Comparison of ENCODE assay signal across 24 cellular contexts in the genomic region with DNA sequence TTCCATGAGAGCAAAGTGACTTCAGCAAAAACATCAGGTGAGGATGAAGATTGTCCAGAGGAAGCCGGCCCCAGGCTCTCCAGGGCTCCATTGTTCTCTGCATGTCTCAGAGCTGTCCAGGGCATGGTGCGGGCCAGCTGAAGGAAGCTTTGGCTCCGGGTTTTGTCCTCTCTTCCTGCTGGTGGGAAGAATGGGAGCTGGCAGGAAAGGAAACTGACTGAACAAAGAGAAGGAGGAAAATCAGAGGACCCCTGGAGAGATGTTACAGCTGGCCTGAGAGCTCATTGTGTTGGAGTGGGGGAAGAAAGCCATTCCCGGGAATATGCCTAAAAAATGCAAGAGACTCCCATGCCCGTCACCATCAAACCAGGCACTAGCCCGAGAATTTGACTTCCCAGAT. TPM values are rescaled to one million over a fixed set of nuclear protein-coding genes. Genes with fewer than 3 reads are reported as not detected.
DNase-seq lines count a peak whose midpoint lies in the region; ATAC-seq and TF ChIP-seq lines count a peak whose summit lies in the region.
"Had no signal": no experiment of that assay in that cellular context is flagged by ENCODE, and none has a peak within 500 bp of the region (broad histone marks: within the 10 kb centered on the region; RNA-seq: fewer than 3 reads in every experiment).

No MANE protein-coding gene starts in this region.

- H3K9ac ChIP-seq in HUES48 (ENCODE audit: low read depth, low read length) (no peak overlapping the region), neuronal stem cell (ENCODE audit: low read depth, low read length, poor library complexity) (no peak overlapping the region)
- H3K9ac ChIP-seq: GM23248 had no signal

- WGBS in neuronal stem cell (ENCODE audit: extremely low coverage in 2 of 2, insufficient read length in 2 of 2, insufficient replicate concordance in 1 of 2), 2 donors = no CpG with 5 or more reads among the region's 6 CpGs

- no peak overlapping the region for H3K14ac ChIP-seq in neuronal stem cell (ENCODE audit: low read length)

- H3K9me3 ChIP-seq in HUES48 (ENCODE audit: control insufficient read depth, insufficient read depth, low read length) (peaks cover 6% of the 10 kb centered on the region; the same call in 1 of the 2 replicates), neuronal stem cell (replicated peaks in 1 of 2; ENCODE audit: control insufficient read depth in 2 of 2, insufficient read depth in 1 of 2, low read depth in 1 of 2, low read length in 2 of 2) (peaks cover 4 to 7% of the 10 kb centered on the region in 2 donors), ascending aorta (no peaks in the 10 kb centered on the region)

- no peaks in the 10 kb centered on the region for H3K36me3 Mint-ChIP-seq in natural killer cell
- H3K36me3 Mint-ChIP-seq: CD4-positive, CD25-positive, alpha-beta regulatory T cell had no signal

- no peak overlapping the region for H3K27ac Mint-ChIP-seq in natural killer cell
- H3K27ac Mint-ChIP-seq: CD4-positive, CD25-positive, alpha-beta regulatory T cell had no signal

- H3K4me2 ChIP-seq in neuronal stem cell (ENCODE audit: insufficient read depth, low read length, poor library complexity, severe bottlenecking) = no peak overlapping the region

- H3K4me1 ChIP-seq in HUES48 (ENCODE audit: control insufficient read depth, insufficient read depth, low read length) (peaks cover 7% of the 10 kb centered on the region), neuronal stem cell (ENCODE audit: control insufficient read depth in 2 of 2, insufficient read depth in 1 of 2, low read depth in 1 of 2, low read length in 2 of 2) (peaks cover 4 to 9% of the 10 kb centered on the region in 2 donors), ascending aorta (no peaks in the 10 kb centered on the region)
- H3K4me1 ChIP-seq: SJSA1 had no signal

- no peak overlapping the region for H2AK5ac ChIP-seq in neuronal stem cell (ENCODE audit: low read depth, low read length)

- no peaks in the 10 kb centered on the region for H3K79me1 ChIP-seq in neuronal stem cell (ENCODE audit: low read depth, low read length)

- H3K4me3 ChIP-seq in HUES48 (ENCODE audit: low read depth, low read length) (no peak overlapping the region), neuronal stem cell (ENCODE audit: low read length in 2 of 2) (no peak overlapping the region), ascending aorta (no peak overlapping the region)
- H3K4me3 ChIP-seq: GM12878, GM23248, SJSA1 had no signal

- no peak overlapping the region for H4K91ac ChIP-seq in neuronal stem cell (ENCODE audit: low read depth, low read length, poor library complexity)

- peak overlapping the region; percentile 54 for H2AFZ ChIP-seq in neuronal stem cell (ENCODE audit: low read length)
- H2AFZ ChIP-seq: GM23248 had no signal

- H4K8ac ChIP-seq in neuronal stem cell (ENCODE audit: low read depth, low read length) = no peak overlapping the region

- H2BK5ac ChIP-seq in neuronal stem cell (ENCODE audit: low read length) = no peak overlapping the region

- peaks cover 7 to 16% of the 10 kb centered on the region in 2 donors for H3K27me3 Mint-ChIP-seq in natural killer cell (ENCODE audit: low read depth in 2 of 2)

- TF ChIP-seq CTCF in natural killer cell (IDR thresholded peaks at IDR 0.05) = no peak
- no peak for TF ChIP-seq CTCF in ascending aorta (IDR thresholded peaks at IDR 0.05)

- no peak overlapping the region for H3K18ac ChIP-seq in neuronal stem cell (ENCODE audit: low read length)

- H3K23ac ChIP-seq in neuronal stem cell (ENCODE audit: low read depth, low read length, poor library complexity) = no peak overlapping the region

- peak; percentile 73 for DNase-seq in dermis blood vessel endothelial cell
- DNase-seq in iPS DF 4.7 (ENCODE audit: extremely low read depth, low spot score) = peak; percentile 28
- no peak for DNase-seq in neuronal stem cell (ENCODE audit: low spot score)
- DNase-seq in natural killer cell = no peak
- DNase-seq in stimulated activated CD4-positive, alpha-beta T cell treated with anti-CD3 and anti-CD28 coated beads, Interleukin-4, amount 100 ng/mL, for 1 hour = no peak
- DNase-seq in ascending aorta (ENCODE audit: low spot score in 2 of 2) = no peak
- DNase-seq: CD4-positive, CD25-positive, alpha-beta regulatory T cell; DMS79; GM23248; Karpas-422; MV-4-11; NCI-H1105 treated with DMSO at 0.1 percent for 48 hours; NCI-H1694 treated with DMSO at 0.1 percent for 48 hours; NCI-H2081 treated with DMSO at 0.1 percent for 48 hours; NCI-H2171 treated with DMSO at 0.1 percent for 48 hours; NCI-H524 treated with DMSO at 0.1 percent for 48 hours had no signal

- no peak overlapping the region for H2BK120ac ChIP-seq in neuronal stem cell (ENCODE audit: low read depth, low read length)

- no peak overlapping the region for H2BK12ac ChIP-seq in neuronal stem cell (ENCODE audit: low read length)

- H3K36me3 ChIP-seq in HUES48 (ENCODE audit: control insufficient read depth, insufficient read depth, low read length) (no peaks in the 10 kb centered on the region), neuronal stem cell (replicated peaks in 1 of 2; ENCODE audit: control insufficient read depth in 2 of 2, insufficient read depth in 2 of 2, low read length in 2 of 2) (no peaks in the 10 kb centered on the region), ascending aorta (no peaks in the 10 kb centered on the region)
- H3K36me3 ChIP-seq: SJSA1 had no signal

- H2BK15ac ChIP-seq in neuronal stem cell (ENCODE audit: low read length) = no peak overlapping the region

- intact Hi-C loops in natural killer cell (cut with micrococcal nuclease) (no loop called here), ascending aorta (cut with DNase I) (no loop called here)

- H3K9me3 Mint-ChIP-seq in natural killer cell = no peaks in the 10 kb centered on the region

- no peak overlapping the region for H3K4ac ChIP-seq in neuronal stem cell (ENCODE audit: low read length)

- ATAC-seq in GM21447 (IDR thresholded peaks at IDR 0.05; ENCODE audit: unreplicated experiment) (no peak), natural killer cell (no peak)
- ATAC-seq: GM12878, HCT116 had no signal

- H3K27me3 ChIP-seq in HUES48 (ENCODE audit: control insufficient read depth, insufficient read depth, low read length) = no peaks in the 10 kb centered on the region
- no peaks in the 10 kb centered on the region for H3K27me3 ChIP-seq in neuronal stem cell (ENCODE audit: control insufficient read depth in 3 of 3, insufficient read depth in 3 of 3, low read depth in 1 of 3, low read length in 3 of 3)
- H3K27me3 ChIP-seq in ascending aorta = no peaks in the 10 kb centered on the region

- peak overlapping the region; percentile 79 for H3K27ac ChIP-seq in HUES48 (ENCODE audit: low read depth, low read length)
- H3K27ac ChIP-seq in neuronal stem cell (replicated peaks; ENCODE audit: low read length) = no peak overlapping the region
- H3K27ac ChIP-seq in ascending aorta = no peak overlapping the region
- H3K27ac ChIP-seq: GM23248, SJSA1 had no signal

- no peak overlapping the region for H3K4me3 Mint-ChIP-seq in natural killer cell
- H3K4me3 Mint-ChIP-seq: CD4-positive, CD25-positive, alpha-beta regulatory T cell had no signal

- H3K4me1 Mint-ChIP-seq in natural killer cell = no peaks in the 10 kb centered on the region
- H3K4me1 Mint-ChIP-seq: CD4-positive, CD25-positive, alpha-beta regulatory T cell had no signal

RNA-seq across cellular contexts. Expression of a gene that starts 27.1 kb away (rescaled TPM):
- total RNA-seq in dermis blood vessel endothelial cell (0.74 and 2.2 TPM in 2 replicates), natural killer cell (not detected), ascending aorta (not detected)
- not detected for polyA plus RNA-seq in neuronal stem cell (2013, experiment 1 of 2)
- polyA plus RNA-seq in neuronal stem cell (2013, experiment 2 of 2) = not detected
- total RNA-seq: CD4-positive, CD25-positive, alpha-beta regulatory T cell; GM12878; GM23248; M059J; Right ventricle myocardium inferior; SJSA1 had no signal
- polyA plus RNA-seq: BJ, GM12878, GM23248 had no signal

Comparison
In these comparisons a context has a peak if more than half of its experiments do, and no peak if none do; other contexts are left out.
1. DNase-seq: peak in dermis blood vessel endothelial cell (single experiment) and iPS DF 4.7 (single experiment); none in neuronal stem cell (single experiment), natural killer cell (single experiment), stimulated activated CD4-positive, alpha-beta T cell treated with anti-CD3 and anti-CD28 coated beads, Interleukin-4, amount 100 ng/mL, for 1 hour (single experiment) and ascending aorta (0 of 2).